ENCODE assay signal across 8 cellular contexts in the genomic region with DNA sequence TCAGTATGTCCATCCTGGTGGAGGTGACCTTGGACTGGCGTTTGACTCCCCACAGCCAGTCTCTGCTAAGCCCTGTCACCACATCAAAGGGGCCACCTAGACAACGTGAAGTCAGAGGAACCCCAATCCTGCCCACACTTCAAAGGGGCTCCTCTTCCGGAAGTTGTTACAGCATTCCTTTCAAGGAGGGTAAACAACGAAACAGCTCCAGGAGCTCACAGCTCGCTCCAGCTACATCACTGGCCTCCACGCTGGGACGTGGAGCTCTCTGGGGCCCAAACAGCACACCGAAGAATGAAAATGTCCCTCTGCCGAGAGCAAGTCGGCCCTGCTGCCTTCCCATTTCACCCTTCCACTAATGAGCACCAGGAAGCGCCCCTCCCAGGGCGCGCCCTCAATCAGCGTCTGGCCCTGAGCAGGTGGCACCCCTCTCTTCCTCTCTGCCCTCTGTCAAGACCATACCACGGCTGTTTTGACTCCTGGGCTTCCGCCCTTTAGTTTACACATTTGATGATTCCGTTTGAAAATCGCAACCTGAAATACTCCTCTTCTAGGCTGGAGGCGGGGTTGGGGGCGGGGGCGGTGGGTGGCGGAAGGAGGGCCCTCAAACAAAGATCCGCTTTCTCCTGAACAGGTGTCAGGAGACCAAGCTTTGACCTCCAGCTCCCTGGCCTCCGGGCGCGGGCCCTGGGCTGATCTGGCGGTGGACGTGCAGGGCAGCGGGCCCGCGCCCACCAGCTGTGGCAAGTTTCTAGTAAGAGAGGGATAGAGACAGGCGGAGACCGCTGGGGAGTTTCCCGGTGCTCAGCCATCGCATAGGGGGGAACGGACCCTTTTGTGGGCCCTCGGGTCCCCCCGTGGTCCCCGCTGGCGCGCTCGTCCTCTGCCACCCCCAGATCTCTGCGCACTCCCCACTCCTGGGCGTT. TPM values are rescaled to one million over a fixed set of nuclear protein-coding genes. Genes with fewer than 3 reads are reported as not detected.
DNase-seq lines count a peak whose midpoint lies in the region; ATAC-seq, FAIRE-seq and TF ChIP-seq lines count a peak whose summit lies in the region.

No MANE protein-coding gene starts in this region.

- H3K4me3 ChIP-seq in OCI-LY7 (ENCODE audit: low read depth, low read length, poor library complexity, severe bottlenecking) (no peak overlapping the region), keratinocyte (ENCODE audit: control insufficient read depth in 2 of 3, extremely low read depth in 1 of 3, insufficient read depth in 2 of 3, low read depth in 1 of 3, low read length in 3 of 3) (peak overlapping the region; percentile 37 to 71 (median 69)), foreskin fibroblast (ENCODE audit: low read depth in 1 of 2, low read length in 2 of 2) (peak overlapping the region in 1 of 2 donors; percentile 13)

- H3K79me2 ChIP-seq in OCI-LY7 (ENCODE audit: insufficient read depth, low read depth, low read length) (no peaks in the 10 kb centered on the region), keratinocyte (ENCODE audit: control insufficient read depth, insufficient read depth, low read length) (no peaks in the 10 kb centered on the region)

- H3K9me1 ChIP-seq in keratinocyte (ENCODE audit: control insufficient read depth, extremely low read depth, insufficient read depth, low read length), result no peaks in the 10 kb centered on the region

- H3K36me3 Mint-ChIP-seq in activated naive CD8-positive, alpha-beta T cell treated with anti-CD3 and anti-CD28 coated beads for 36 hours, result peaks cover 5% of the 10 kb centered on the region

- H3K4me1 ChIP-seq in OCI-LY7 (ENCODE audit: insufficient read depth, low read length, poor library complexity, severe bottlenecking) (no peaks in the 10 kb centered on the region), keratinocyte (ENCODE audit: control insufficient read depth, extremely low read depth, insufficient read depth, low read length) (peaks cover 14% of the 10 kb centered on the region)

- CTCF ChIA-PET in OCI-LY7 (lab: Charles Lee; ENCODE audit: unreplicated experiment), result interaction anchor here (0.7 kb wide), 1 partner anchor 24 kb away, joined by 3 read pairs; no protein-coding TSS in a partner anchor

- no peak for DNase-seq in OCI-LY7 (ENCODE audit: low spot score)
- DNase-seq in activated naive CD8-positive, alpha-beta T cell treated with anti-CD3 and anti-CD28 coated beads for 36 hours, result peak; percentile 63
- no peak for DNase-seq in keratinocyte (ENCODE audit: low read depth, low spot score)
- peak; percentile 53 for DNase-seq in stimulated activated CD4-positive, alpha-beta T cell treated with anti-CD3 and anti-CD28 coated beads, Interleukin-4, amount 100 ng/mL, for 1 hour
- no peak for DNase-seq in COLO829 (ENCODE audit: low spot score)
- no peak for DNase-seq in foreskin fibroblast
- DNase-seq in NCI-H187 treated with DMSO at 0.1 percent for 48 hours (lab: John Stamatoyannopoulos, UW), result no peak

- no peak overlapping the region for H3K27ac ChIP-seq in OCI-LY7 (ENCODE audit: low read depth, low read length, poor library complexity, severe bottlenecking)
- H3K27ac ChIP-seq in keratinocyte (ENCODE audit: control insufficient read depth, insufficient read depth, low read length), result no peak overlapping the region

- dilution Hi-C loops in keratinocyte (cut with MboI; ENCODE audit: extremely low pct_ligation_motif_present, low sequenced_read_pairs), result no loop called here

- TF ChIP-seq CTCF in OCI-LY7 (conservative IDR thresholded peaks at IDR 0.05; ENCODE audit: low read length) (no peak), keratinocyte (optimal IDR thresholded peaks at IDR 0.05 in 1 of 3, IDR thresholded peaks at IDR 0.05 in 1 of 3, conservative IDR thresholded peaks at IDR 0.05 in 1 of 3; ENCODE audit: extremely low read depth in 1 of 3, insufficient read depth in 2 of 3, low read length in 3 of 3) (no peak), foreskin fibroblast (IDR thresholded peaks at IDR 0.05; ENCODE audit: low read depth, low read length) (no peak)

- no peaks in the 10 kb centered on the region for H3K9me3 Mint-ChIP-seq in activated naive CD8-positive, alpha-beta T cell treated with anti-CD3 and anti-CD28 coated beads for 36 hours

- H3K36me3 ChIP-seq in OCI-LY7 (ENCODE audit: insufficient read depth, low read length) (no peaks in the 10 kb centered on the region), keratinocyte (ENCODE audit: control insufficient read depth in 2 of 2, extremely low read depth in 1 of 2, insufficient read depth in 2 of 2, low read length in 2 of 2) (no peaks in the 10 kb centered on the region)

- BruUV-seq in OCI-LY7 (replicated peaks; lab: Mats Ljungman, UMichigan), result no TSS peak

- no peaks in the 10 kb centered on the region for H3K9me2 ChIP-seq in OCI-LY7 (ENCODE audit: insufficient read depth, low read length)

- H2AFZ ChIP-seq in OCI-LY7 (ENCODE audit: low read length) (peak overlapping the region; percentile 32; the same call in 1 of the 2 replicates), keratinocyte (ENCODE audit: control insufficient read depth, low read length) (peak overlapping the region; percentile 46)

- peaks cover 5% of the 10 kb centered on the region for H3K27me3 ChIP-seq in keratinocyte (ENCODE audit: control insufficient read depth, extremely low read depth, insufficient read depth, low read length)

- peak overlapping the region; percentile 22 for H3K9ac ChIP-seq in keratinocyte (ENCODE audit: control insufficient read depth, extremely low read depth, insufficient read depth, low read length)

- H3K27me3 Mint-ChIP-seq in activated naive CD8-positive, alpha-beta T cell treated with anti-CD3 and anti-CD28 coated beads for 36 hours, result no peaks in the 10 kb centered on the region

- peak overlapping the region; percentile 32; the same call in 1 of the 2 replicates for H3K4me2 ChIP-seq in OCI-LY7 (ENCODE audit: low read length)
- H3K4me2 ChIP-seq in keratinocyte (ENCODE audit: control insufficient read depth, extremely low read depth, insufficient read depth, low read depth, low read length), result peak overlapping the region; percentile 89

- H3K4me1 Mint-ChIP-seq in activated naive CD8-positive, alpha-beta T cell treated with anti-CD3 and anti-CD28 coated beads for 36 hours, result peaks cover 40% of the 10 kb centered on the region

- no peak for FAIRE-seq in keratinocyte (lab: Jason Lieb, UNC)

- H3K4me3 Mint-ChIP-seq in activated naive CD8-positive, alpha-beta T cell treated with anti-CD3 and anti-CD28 coated beads for 36 hours, result peak overlapping the region; percentile 78

- POLR2A ChIA-PET in OCI-LY7 (lab: Charles Lee), result interaction anchor here (1.5 kb wide), 1 partner anchor 20 kb away, joined by 3 read pairs; no protein-coding TSS in a partner anchor

- intact Hi-C loops in OCI-LY7 (cut with micrococcal nuclease; ENCODE audit: unreplicated experiment), result loop anchor here (5.0 kb wide), 1 partner anchor 53 kb away; the partner anchor contains the start of gene KDM7A

- H3K27ac Mint-ChIP-seq in activated naive CD8-positive, alpha-beta T cell treated with anti-CD3 and anti-CD28 coated beads for 36 hours, result peak overlapping the region; percentile 96

- no peaks in the 10 kb centered on the region for H3K9me3 ChIP-seq in OCI-LY7 (ENCODE audit: low read length)
- H3K9me3 ChIP-seq in keratinocyte (ENCODE audit: control insufficient read depth, low read depth, low read length), result no peaks in the 10 kb centered on the region

- peak; percentile 33 for ATAC-seq in GM18511 (IDR thresholded peaks at IDR 0.05; ENCODE audit: unreplicated experiment)

- H4K20me1 ChIP-seq in OCI-LY7 (ENCODE audit: insufficient read depth, low read length) (no peaks in the 10 kb centered on the region), keratinocyte (ENCODE audit: control insufficient read depth, extremely low read depth, insufficient read depth, low read length) (no peaks in the 10 kb centered on the region)

RNA-seq across cellular contexts. Expression of gene KDM7A, which starts 53.1 kb away (rescaled TPM):
- total RNA-seq in OCI-LY7 (2014; rRNA removed; shearing (Covaris generic)), result 3.3 and 9.8 TPM in 2 replicates
- 3.3 and 7.7 TPM in 2 replicates for total RNA-seq in OCI-LY7 (2022)
- total RNA-seq in activated naive CD8-positive, alpha-beta T cell treated with anti-CD3 and anti-CD28 coated beads for 36 hours, result 1 to 10 TPM; 7.5 to 7.9 TPM
- polyA plus RNA-seq in keratinocyte, result 1.8 to 4.0 TPM (median 3.3 TPM) in 3 replicates
- 8.5 TPM for polyA plus RNA-seq in keratinocyte (2011; ENCODE audit: low read depth)
- 1.5 and 2.0 TPM in 2 replicates for polyA plus RNA-seq in keratinocyte (2011; cell fraction: cytosol; rRNA removed)
- polyA plus RNA-seq in keratinocyte (2011; cell fraction: nucleus; rRNA removed), result 12.3 and 12.5 TPM in 2 replicates
- polyA plus RNA-seq in keratinocyte (2012; ENCODE audit: low replicate concordance), result 2.3 and 9.4 TPM in 2 replicates
- 3.3 to 10.8 TPM (median 7.3 TPM) in 3 replicates for polyA minus RNA-seq in keratinocyte
- 1.5 TPM for polyA minus RNA-seq in keratinocyte (2011; cell fraction: cytosol; rRNA and poly(A)+ RNA removed)
- polyA minus RNA-seq in keratinocyte (2011; cell fraction: nucleus; rRNA and poly(A)+ RNA removed), result 8.0 and 18.9 TPM in 2 replicates

Comparison
In these comparisons a context has a peak if more than half of its experiments do, and no peak if none do; other contexts are left out.
1. DNase-seq: peak in activated naive CD8-positive, alpha-beta T cell treated with anti-CD3 and anti-CD28 coated beads for 36 hours (single experiment) and stimulated activated CD4-positive, alpha-beta T cell treated with anti-CD3 and anti-CD28 coated beads, Interleukin-4, amount 100 ng/mL, for 1 hour (single experiment); none in OCI-LY7 (single experiment), keratinocyte (single experiment), COLO829 (single experiment), foreskin fibroblast (0 of 2) and NCI-H187 treated with DMSO at 0.1 percent for 48 hours (single experiment).